In genomic region chr6:22468566-22468965, GRCh38 we compare ENCODE assay signal across 14 cellular contexts.
"Had no signal": no experiment of that assay in that cellular context is flagged by ENCODE, and none has a peak within 500 bp of the region (broad histone marks: within the 10 kb centered on the region; RNA-seq: fewer than 3 reads in every experiment).

No MANE protein-coding gene starts in this region.

- H3K27me3 ChIP-seq: dorsolateral prefrontal cortex, esophagus squamous epithelium, heart left ventricle, sigmoid colon, suprapubic skin, upper lobe of left lung had no signal

- H3K9me3 ChIP-seq: esophagus squamous epithelium, sigmoid colon, suprapubic skin, upper lobe of left lung had no signal

- H3K36me3 ChIP-seq: esophagus squamous epithelium, heart left ventricle, sigmoid colon, suprapubic skin, upper lobe of left lung had no signal

- H3K4me3 ChIP-seq: dorsolateral prefrontal cortex, esophagus squamous epithelium, heart left ventricle, sigmoid colon, suprapubic skin, upper lobe of left lung had no signal

- DNase-seq: activated naive CD4-positive, alpha-beta T cell treated with anti-CD3 and anti-CD28 coated beads, Interleukin-2, amount 50 U/mL, for 16 hours; activated T-cell treated with anti-CD3 and anti-CD28 coated beads, Interleukin-2, amount 50 U/mL, for 1 hour; amniotic stem cell; dorsolateral prefrontal cortex; esophagus squamous epithelium; heart left ventricle; mammary epithelial cell; natural killer cell; sigmoid colon; stimulated activated CD4-positive, alpha-beta T cell treated with anti-CD3 and anti-CD28 coated beads, Interleukin-2, amount 100 ng/mL, for 48 hours; stimulated activated naive CD8-positive, alpha-beta T cell treated with anti-CD3 and anti-CD28 coated beads, Interleukin-15, Interleukin-2, amounts not matched to agents 100 U/mL and 50 U/mL, for 24 hours; T-helper 17 cell; upper lobe of left lung had no signal

- ATAC-seq: heart left ventricle; natural killer cell; stimulated activated naive CD8-positive, alpha-beta T cell treated with anti-CD3 and anti-CD28 coated beads, Interleukin-15, Interleukin-2, amounts not matched to agents 100 U/mL and 50 U/mL, for 24 hours; T-helper 17 cell had no signal
